In genomic region chr6:28809947-28810654, GRCh38 we compare ENCODE assay signal across 1 cellular context.
TF ChIP-seq lines count a peak whose summit lies in the region.

No MANE protein-coding gene starts in this region.

TF ChIP-seq in K562, 482 proteins besides CTCF, POLR2A, EP300 and RAD21 (continued from another document):
- TF ChIP-seq ZNF592 (IDR thresholded peaks at IDR 0.05) (no peak), FOXK2 (conservative IDR thresholded peaks at IDR 0.05 in 1 of 2, IDR thresholded peaks at IDR 0.05 in 1 of 2; ENCODE audit: low read depth in 2 of 2) (0 out of 4 replicates have a peak, but pooled peaks of 1 of the 2 experiments have one; percentile 37), CREM (IDR thresholded peaks at IDR 0.05; ENCODE audit: low read depth) (no peak), ZNF668 (CRISPR knock-in tag; IDR thresholded peaks at IDR 0.05) (no peak), ESRRA (IDR thresholded peaks at IDR 0.05; ENCODE audit: borderline replicate concordance, low read depth) (no peak), BMI1 (IDR thresholded peaks at IDR 0.05; ENCODE audit: low read length) (no peak), LCOR (CRISPR knock-in tag; IDR thresholded peaks at IDR 0.05) (0 out of 2 replicates have a peak, but pooled peaks have one; percentile 52), CCNT2 (IDR thresholded peaks at IDR 0.05; ENCODE audit: borderline replicate concordance, extremely low read depth, insufficient read length, low read depth, low read length) (no peak), JUND (IDR thresholded peaks at IDR 0.05; ENCODE audit: borderline replicate concordance, low read depth, low read length) (peak; percentile 52; the same call in 1 of the 2 replicates), JUND (tag; IDR thresholded peaks at IDR 0.05; ENCODE audit: borderline replicate concordance, low read depth, low read length) (no peak; the same call in 2 of the 3 replicates), GTF2E2 (tag; IDR thresholded peaks at IDR 0.05) (no peak), MXI1 (IDR thresholded peaks at IDR 0.05; ENCODE audit: low read depth, low read length) (no peak), ARHGAP35 (IDR thresholded peaks at IDR 0.05; ENCODE audit: partially characterized antibody) (no peak), CBFB (CRISPR knock-in tag; IDR thresholded peaks at IDR 0.05) (no peak), ZNF644 (tag; IDR thresholded peaks at IDR 0.05; ENCODE audit: low read depth) (no peak), PHF20 (IDR thresholded peaks at IDR 0.05; ENCODE audit: partially characterized antibody) (peak; percentile 55), C11orf30 (IDR thresholded peaks at IDR 0.05; ENCODE audit: low read depth) (no peak), MCM5 (IDR thresholded peaks at IDR 0.05; ENCODE audit: low read depth) (no peak)
- TF ChIP-seq, protein P1, sequence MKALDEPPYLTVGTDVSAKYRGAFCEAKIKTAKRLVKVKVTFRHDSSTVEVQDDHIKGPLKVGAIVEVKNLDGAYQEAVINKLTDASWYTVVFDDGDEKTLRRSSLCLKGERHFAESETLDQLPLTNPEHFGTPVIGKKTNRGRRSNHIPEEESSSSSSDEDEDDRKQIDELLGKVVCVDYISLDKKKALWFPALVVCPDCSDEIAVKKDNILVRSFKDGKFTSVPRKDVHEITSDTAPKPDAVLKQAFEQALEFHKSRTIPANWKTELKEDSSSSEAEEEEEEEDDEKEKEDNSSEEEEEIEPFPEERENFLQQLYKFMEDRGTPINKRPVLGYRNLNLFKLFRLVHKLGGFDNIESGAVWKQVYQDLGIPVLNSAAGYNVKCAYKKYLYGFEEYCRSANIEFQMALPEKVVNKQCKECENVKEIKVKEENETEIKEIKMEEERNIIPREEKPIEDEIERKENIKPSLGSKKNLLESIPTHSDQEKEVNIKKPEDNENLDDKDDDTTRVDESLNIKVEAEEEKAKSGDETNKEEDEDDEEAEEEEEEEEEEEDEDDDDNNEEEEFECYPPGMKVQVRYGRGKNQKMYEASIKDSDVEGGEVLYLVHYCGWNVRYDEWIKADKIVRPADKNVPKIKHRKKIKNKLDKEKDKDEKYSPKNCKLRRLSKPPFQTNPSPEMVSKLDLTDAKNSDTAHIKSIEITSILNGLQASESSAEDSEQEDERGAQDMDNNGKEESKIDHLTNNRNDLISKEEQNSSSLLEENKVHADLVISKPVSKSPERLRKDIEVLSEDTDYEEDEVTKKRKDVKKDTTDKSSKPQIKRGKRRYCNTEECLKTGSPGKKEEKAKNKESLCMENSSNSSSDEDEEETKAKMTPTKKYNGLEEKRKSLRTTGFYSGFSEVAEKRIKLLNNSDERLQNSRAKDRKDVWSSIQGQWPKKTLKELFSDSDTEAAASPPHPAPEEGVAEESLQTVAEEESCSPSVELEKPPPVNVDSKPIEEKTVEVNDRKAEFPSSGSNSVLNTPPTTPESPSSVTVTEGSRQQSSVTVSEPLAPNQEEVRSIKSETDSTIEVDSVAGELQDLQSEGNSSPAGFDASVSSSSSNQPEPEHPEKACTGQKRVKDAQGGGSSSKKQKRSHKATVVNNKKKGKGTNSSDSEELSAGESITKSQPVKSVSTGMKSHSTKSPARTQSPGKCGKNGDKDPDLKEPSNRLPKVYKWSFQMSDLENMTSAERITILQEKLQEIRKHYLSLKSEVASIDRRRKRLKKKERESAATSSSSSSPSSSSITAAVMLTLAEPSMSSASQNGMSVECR (CRISPR knock-in tag; IDR thresholded peaks at IDR 0.05) = peak; percentile 69
- TF ChIP-seq, protein P2, sequence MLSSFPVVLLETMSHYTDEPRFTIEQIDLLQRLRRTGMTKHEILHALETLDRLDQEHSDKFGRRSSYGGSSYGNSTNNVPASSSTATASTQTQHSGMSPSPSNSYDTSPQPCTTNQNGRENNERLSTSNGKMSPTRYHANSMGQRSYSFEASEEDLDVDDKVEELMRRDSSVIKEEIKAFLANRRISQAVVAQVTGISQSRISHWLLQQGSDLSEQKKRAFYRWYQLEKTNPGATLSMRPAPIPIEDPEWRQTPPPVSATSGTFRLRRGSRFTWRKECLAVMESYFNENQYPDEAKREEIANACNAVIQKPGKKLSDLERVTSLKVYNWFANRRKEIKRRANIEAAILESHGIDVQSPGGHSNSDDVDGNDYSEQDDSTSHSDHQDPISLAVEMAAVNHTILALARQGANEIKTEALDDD (IDR thresholded peaks at IDR 0.05) = no peak
- TF ChIP-seq, protein P3, sequence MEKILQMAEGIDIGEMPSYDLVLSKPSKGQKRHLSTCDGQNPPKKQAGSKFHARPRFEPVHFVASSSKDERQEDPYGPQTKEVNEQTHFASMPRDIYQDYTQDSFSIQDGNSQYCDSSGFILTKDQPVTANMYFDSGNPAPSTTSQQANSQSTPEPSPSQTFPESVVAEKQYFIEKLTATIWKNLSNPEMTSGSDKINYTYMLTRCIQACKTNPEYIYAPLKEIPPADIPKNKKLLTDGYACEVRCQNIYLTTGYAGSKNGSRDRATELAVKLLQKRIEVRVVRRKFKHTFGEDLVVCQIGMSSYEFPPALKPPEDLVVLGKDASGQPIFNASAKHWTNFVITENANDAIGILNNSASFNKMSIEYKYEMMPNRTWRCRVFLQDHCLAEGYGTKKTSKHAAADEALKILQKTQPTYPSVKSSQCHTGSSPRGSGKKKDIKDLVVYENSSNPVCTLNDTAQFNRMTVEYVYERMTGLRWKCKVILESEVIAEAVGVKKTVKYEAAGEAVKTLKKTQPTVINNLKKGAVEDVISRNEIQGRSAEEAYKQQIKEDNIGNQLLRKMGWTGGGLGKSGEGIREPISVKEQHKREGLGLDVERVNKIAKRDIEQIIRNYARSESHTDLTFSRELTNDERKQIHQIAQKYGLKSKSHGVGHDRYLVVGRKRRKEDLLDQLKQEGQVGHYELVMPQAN (IDR thresholded peaks at IDR 0.05; ENCODE audit: borderline replicate concordance) = peak; percentile 61
- TF ChIP-seq, protein P4, sequence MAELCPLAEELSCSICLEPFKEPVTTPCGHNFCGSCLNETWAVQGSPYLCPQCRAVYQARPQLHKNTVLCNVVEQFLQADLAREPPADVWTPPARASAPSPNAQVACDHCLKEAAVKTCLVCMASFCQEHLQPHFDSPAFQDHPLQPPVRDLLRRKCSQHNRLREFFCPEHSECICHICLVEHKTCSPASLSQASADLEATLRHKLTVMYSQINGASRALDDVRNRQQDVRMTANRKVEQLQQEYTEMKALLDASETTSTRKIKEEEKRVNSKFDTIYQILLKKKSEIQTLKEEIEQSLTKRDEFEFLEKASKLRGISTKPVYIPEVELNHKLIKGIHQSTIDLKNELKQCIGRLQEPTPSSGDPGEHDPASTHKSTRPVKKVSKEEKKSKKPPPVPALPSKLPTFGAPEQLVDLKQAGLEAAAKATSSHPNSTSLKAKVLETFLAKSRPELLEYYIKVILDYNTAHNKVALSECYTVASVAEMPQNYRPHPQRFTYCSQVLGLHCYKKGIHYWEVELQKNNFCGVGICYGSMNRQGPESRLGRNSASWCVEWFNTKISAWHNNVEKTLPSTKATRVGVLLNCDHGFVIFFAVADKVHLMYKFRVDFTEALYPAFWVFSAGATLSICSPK (IDR thresholded peaks at IDR 0.05; ENCODE audit: borderline replicate concordance) = peak; percentile 77; the same call in 1 of the 2 replicates
